Comparison of ENCODE assay signal across 11 cellular contexts in the genomic region with DNA sequence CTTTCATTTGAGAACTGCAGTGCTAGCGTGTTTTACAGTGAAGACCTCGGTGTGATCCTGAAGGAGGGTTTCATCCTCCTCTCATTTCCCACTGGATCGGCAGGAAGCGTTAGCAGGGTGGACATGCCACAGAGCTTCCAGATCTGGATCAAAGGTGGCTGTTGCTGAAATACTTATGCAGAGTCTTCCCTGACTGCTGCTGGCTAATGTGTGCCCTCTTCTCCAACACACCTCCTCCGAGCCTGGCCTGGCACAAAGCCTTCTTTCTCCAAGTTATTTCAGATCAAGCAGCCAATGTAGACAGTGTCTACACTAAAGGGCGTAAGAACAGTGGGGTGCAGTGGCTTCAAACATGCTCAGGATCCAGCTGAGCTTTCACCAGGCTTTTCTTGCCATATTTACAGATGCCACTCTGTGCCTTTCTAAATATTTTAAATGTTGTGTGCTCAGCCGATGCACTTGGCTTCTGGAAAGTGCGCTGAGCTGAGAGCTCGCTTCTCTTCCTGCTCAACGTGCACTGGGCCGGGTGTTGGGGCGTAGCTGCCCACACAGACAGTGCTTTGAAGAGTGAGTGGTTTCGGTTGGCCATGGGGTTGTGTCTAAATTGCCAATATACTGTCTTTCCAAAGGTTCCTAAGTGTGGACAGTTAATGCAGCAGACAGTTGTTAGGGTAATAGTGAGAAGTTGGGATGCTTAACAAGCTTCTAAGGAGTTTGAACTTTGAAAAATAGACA. TPM values are rescaled to one million over a fixed set of nuclear protein-coding genes. Genes with fewer than 3 reads are reported as not detected.
DNase-seq lines count a peak whose midpoint lies in the region; ATAC-seq and TF ChIP-seq lines count a peak whose summit lies in the region.
"Had no signal": no experiment of that assay in that cellular context is flagged by ENCODE, and none has a peak within 500 bp of the region (broad histone marks: within the 10 kb centered on the region; RNA-seq: fewer than 3 reads in every experiment).

No MANE protein-coding gene starts in this region.

- no peak for TF ChIP-seq EP300 in esophagus muscularis mucosa (IDR thresholded peaks at IDR 0.05)

- no peaks in the 10 kb centered on the region for H3K36me3 ChIP-seq in CD8-positive, alpha-beta T cell (ENCODE audit: insufficient read depth, low read length)
- H3K36me3 ChIP-seq in psoas muscle (ENCODE audit: insufficient read depth in 1 of 2, low read depth in 1 of 2) (no peaks in the 10 kb centered on the region), esophagus muscularis mucosa (peaks cover 0 to 27% (median 7%) of the 10 kb centered on the region in 4 donors)
- H3K36me3 ChIP-seq: BE2C had no signal

- H3K27ac Mint-ChIP-seq in CD8-positive, alpha-beta T cell, result peak overlapping the region; percentile 6

- no peak for ATAC-seq in CD8-positive, alpha-beta T cell
- ATAC-seq in right cardiac atrium (peak in 1 of 2 donors; percentile 29), psoas muscle (peak; percentile 7 to 26 (median 25))

- H3K27me3 Mint-ChIP-seq in CD8-positive, alpha-beta T cell (ENCODE audit: low read depth), result no peaks in the 10 kb centered on the region

- H3K4me1 Mint-ChIP-seq in CD8-positive, alpha-beta T cell (ENCODE audit: low read depth), result peaks cover 4% of the 10 kb centered on the region

- H3K9me3 Mint-ChIP-seq in CD8-positive, alpha-beta T cell, result no peaks in the 10 kb centered on the region

- no peaks in the 10 kb centered on the region for H3K27me3 ChIP-seq in CD8-positive, alpha-beta T cell (ENCODE audit: insufficient read depth, low read length)
- H3K27me3 ChIP-seq in right cardiac atrium (ENCODE audit: control insufficient read depth, insufficient read depth), result no peaks in the 10 kb centered on the region
- H3K27me3 ChIP-seq in psoas muscle (ENCODE audit: insufficient read depth in 3 of 3, low read length in 2 of 3), result no peaks in the 10 kb centered on the region
- no peaks in the 10 kb centered on the region for H3K27me3 ChIP-seq in esophagus muscularis mucosa
- H3K27me3 ChIP-seq: BE2C had no signal

- no peaks in the 10 kb centered on the region for H3K4me1 ChIP-seq in CD8-positive, alpha-beta T cell (ENCODE audit: insufficient read depth, low read length)
- H3K4me1 ChIP-seq in right cardiac atrium (ENCODE audit: control insufficient read depth, insufficient read depth, low read length) (peaks cover 11% of the 10 kb centered on the region), psoas muscle (peaks cover 20% of the 10 kb centered on the region), esophagus muscularis mucosa (peaks cover 0 to 12% (median 9%) of the 10 kb centered on the region in 4 donors)
- H3K4me1 ChIP-seq: BE2C had no signal

- no peak for TF ChIP-seq POLR2A in esophagus muscularis mucosa (IDR thresholded peaks at IDR 0.05; ENCODE audit: low read depth)

- H3K4me3 Mint-ChIP-seq in CD8-positive, alpha-beta T cell, result no peak overlapping the region

- no peak for TF ChIP-seq CTCF in CD8-positive, alpha-beta T cell (IDR thresholded peaks at IDR 0.05)
- no peak for TF ChIP-seq CTCF in RWPE1 (conservative IDR thresholded peaks at IDR 0.05; ENCODE audit: low read depth)
- no peak for TF ChIP-seq CTCF in psoas muscle (IDR thresholded peaks at IDR 0.05)
- no peak for TF ChIP-seq CTCF in esophagus muscularis mucosa (IDR thresholded peaks at IDR 0.05)

- POLR2A ChIA-PET in CD8-positive, alpha-beta T cell (lab: Charles Lee), result interaction anchor here (1.1 kb wide), 1 partner anchor 53 kb away, joined by 3 read pairs; no protein-coding TSS in a partner anchor
- POLR2A ChIA-PET in RWPE1 (lab: Yijun Ruan, JAX; ENCODE audit: low non-redundant PET), result interaction anchor here (1.0 kb wide), 1 partner anchor 37 kb away, joined by 3 read pairs; no protein-coding TSS in a partner anchor

- WGBS in right cardiac atrium, result 64% methylated on average over 13 of the region's 13 CpGs
- WGBS in psoas muscle, 3 donors, result 46 to 58% (median 47%) methylated on average over 13 of the region's 13 CpGs
- 82% methylated on average over 13 of the region's 13 CpGs for WGBS in esophagus muscularis mucosa

- intact Hi-C loops in CD8-positive, alpha-beta T cell (cut with DNase I, micrococcal nuclease), result no loop called here
- intact Hi-C loops in right cardiac atrium (cut with DNase I) (no loop called here), psoas muscle (cut with DNase I) (no loop called here), esophagus muscularis mucosa (cut with DNase I) (loop anchor here (2.0 kb wide), 1 partner anchor 47 kb away; no protein-coding TSS in a partner anchor)

- H3K9me3 ChIP-seq in CD8-positive, alpha-beta T cell (ENCODE audit: low read length), result no peaks in the 10 kb centered on the region
- H3K9me3 ChIP-seq in right cardiac atrium (ENCODE audit: control insufficient read depth, low read length), result no peaks in the 10 kb centered on the region
- no peaks in the 10 kb centered on the region for H3K9me3 ChIP-seq in psoas muscle
- no peaks in the 10 kb centered on the region for H3K9me3 ChIP-seq in esophagus muscularis mucosa
- H3K9me3 ChIP-seq: BE2C had no signal

- CTCF ChIA-PET in CD8-positive, alpha-beta T cell (lab: Charles Lee), result interaction anchor here (0.6 to 1.8 kb wide), 2 partner anchors 56 to 267 kb away, joined by 3 to 5 read pairs; no protein-coding TSS in a partner anchor
- CTCF ChIA-PET in RWPE1 (lab: Yijun Ruan, JAX), result interaction anchor here (0.7 to 3.6 kb wide), 3 partner anchors 38 to 56 kb away, joined by 3 to 20 read pairs (median 11); no protein-coding TSS in a partner anchor

- no peak overlapping the region for H3K27ac ChIP-seq in CD8-positive, alpha-beta T cell (ENCODE audit: low read depth, low read length)
- H3K27ac ChIP-seq in RWPE1, result peak overlapping the region; percentile 65
- peak overlapping the region; percentile 9 for H3K27ac ChIP-seq in right cardiac atrium (ENCODE audit: low read length)
- H3K27ac ChIP-seq in psoas muscle, result peak overlapping the region; percentile 72
- peak overlapping the region in 2 of 4 donors; percentile 39 to 66 for H3K27ac ChIP-seq in esophagus muscularis mucosa (replicated peaks in 1 of 4)

- DNase-seq in CD8-positive, alpha-beta T cell, result no peak
- no peak for DNase-seq in RWPE1 (ENCODE audit: low spot score)
- no peak for DNase-seq in right cardiac atrium
- no peak for DNase-seq in psoas muscle
- DNase-seq in esophagus muscularis mucosa (ENCODE audit: extremely low spot score), result no peak
- no peak for DNase-seq in superior temporal gyrus (ENCODE audit: extremely low spot score)
- DNase-seq in pons (ENCODE audit: low spot score), result no peak
- no peak for DNase-seq in midbrain (lab: John Stamatoyannopoulos, UW)
- DNase-seq: BE2C; central memory CD4-positive, alpha-beta T cell had no signal

- no peak overlapping the region for H3K4me3 ChIP-seq in CD8-positive, alpha-beta T cell (ENCODE audit: low read depth, low read length)
- H3K4me3 ChIP-seq in right cardiac atrium (ENCODE audit: low read length), result no peak overlapping the region
- H3K4me3 ChIP-seq in psoas muscle, result peak overlapping the region; percentile 41
- no peak overlapping the region for H3K4me3 ChIP-seq in esophagus muscularis mucosa

- H3K36me3 Mint-ChIP-seq in CD8-positive, alpha-beta T cell, result peaks cover 22% of the 10 kb centered on the region

RNA-seq across cellular contexts. Expression of a gene that starts 2.1 kb away (rescaled TPM):
- not detected for total RNA-seq in CD8-positive, alpha-beta T cell
- not detected for total RNA-seq in right cardiac atrium
- 0.07 TPM for polyA plus RNA-seq in right cardiac atrium
- total RNA-seq in psoas muscle, result 1 to 10 TPM in 3 of 4 donors, not detected in 1; 1.8 to 6.3 (median 2.7) TPM
- polyA plus RNA-seq in psoas muscle, result 1 to 10 TPM in 2 of 3 donors, under 1 TPM in 1; 0.79 to 5.1 (median 1.4) TPM
- not detected for total RNA-seq in esophagus muscularis mucosa
- total RNA-seq: fibroblast of villous mesenchyme had no signal
